In the genomic region with DNA sequence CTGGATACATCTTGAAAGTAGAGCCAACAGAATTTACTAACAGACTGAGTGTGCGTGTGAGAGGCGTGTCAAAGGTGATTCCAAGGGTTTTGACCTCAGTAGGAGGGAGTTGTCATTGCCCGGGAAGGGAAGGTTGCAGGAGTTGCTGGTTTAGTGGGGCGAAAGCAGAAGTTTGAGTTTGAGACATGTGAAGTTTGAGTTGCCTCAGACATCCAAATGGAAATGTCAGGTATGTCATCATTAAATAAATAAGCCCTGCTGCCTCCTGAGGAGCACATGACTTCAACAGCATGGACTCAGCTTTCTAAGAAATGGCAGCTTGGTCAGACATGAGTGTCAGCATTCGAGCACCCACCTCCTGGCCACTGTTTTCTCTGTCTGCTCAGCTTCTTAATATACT, we compare ENCODE assay signal across 22 cellular contexts. TPM values are rescaled to one million over a fixed set of nuclear protein-coding genes. Genes with fewer than 3 reads are reported as not detected.
A peak's percentile ranks its signal among the peaks of the same experiment; 100 is the strongest.
DNase-seq lines count a peak whose midpoint lies in the region; ATAC-seq and TF ChIP-seq lines count a peak whose summit lies in the region.
"Had no signal": no experiment of that assay in that cellular context is flagged by ENCODE, and none has a peak within 500 bp of the region (broad histone marks: within the 10 kb centered on the region; RNA-seq: fewer than 3 reads in every experiment).

No MANE protein-coding gene starts in this region.

- H3K27me3 ChIP-seq in right cardiac atrium (ENCODE audit: control insufficient read depth, insufficient read depth) (no peaks in the 10 kb centered on the region), PC-3 (ENCODE audit: low read length) (no peaks in the 10 kb centered on the region), upper lobe of right lung (no peaks in the 10 kb centered on the region)
- H3K27me3 ChIP-seq: BLaER1, gastroesophageal sphincter had no signal

- H2AFZ ChIP-seq in PC-3 (ENCODE audit: low read length), result peak overlapping the region; percentile 33; the same call in 1 of the 2 replicates

- intact Hi-C loops in right cardiac atrium (cut with DNase I), result no loop called here
- intact Hi-C loops in Right ventricle myocardium inferior (cut with DNase I), result no loop called here
- intact Hi-C loops in PC-3 (cut with micrococcal nuclease), result no loop called here
- intact Hi-C loops in upper lobe of right lung (cut with DNase I), result no loop called here

- no peak overlapping the region for H3K4me3 Mint-ChIP-seq in activated T-cell treated with anti-CD3 and anti-CD28 coated beads, Interleukin-2, amount 50 U/mL, for 4 hours
- H3K4me3 Mint-ChIP-seq: activated naive CD4-positive, alpha-beta T cell treated with anti-CD3 and anti-CD28 coated beads for 36 hours; activated T-cell treated with anti-CD3 and anti-CD28 coated beads, Interleukin-2, amount 50 U/mL, for 24 hours; nephron had no signal

- no peaks in the 10 kb centered on the region for H3F3A ChIP-seq in PC-3 (ENCODE audit: low read length, unreplicated experiment)

- H3K4me1 ChIP-seq in right cardiac atrium (ENCODE audit: control insufficient read depth, insufficient read depth, low read length) (peaks cover 11% of the 10 kb centered on the region), PC-3 (ENCODE audit: insufficient read depth, low read length) (peaks cover 14% of the 10 kb centered on the region), upper lobe of right lung (peaks cover 7% of the 10 kb centered on the region)

- no peaks in the 10 kb centered on the region for H4K20me1 ChIP-seq in PC-3 (ENCODE audit: low read length)
- H4K20me1 ChIP-seq: BLaER1 had no signal

- H3K4me3 ChIP-seq in right cardiac atrium (ENCODE audit: low read length) (no peak overlapping the region), PC-3 (ENCODE audit: low read length) (no peak overlapping the region), upper lobe of right lung (no peak overlapping the region)
- H3K4me3 ChIP-seq: BLaER1, gastroesophageal sphincter had no signal

- H3K36me3 ChIP-seq in PC-3 (ENCODE audit: low read depth, low read length) (no peaks in the 10 kb centered on the region), upper lobe of right lung (no peaks in the 10 kb centered on the region)
- H3K36me3 ChIP-seq: BLaER1, gastroesophageal sphincter had no signal

- peaks cover 6% of the 10 kb centered on the region for H3K9me3 Mint-ChIP-seq in activated T-cell treated with anti-CD3 and anti-CD28 coated beads, Interleukin-2, amount 50 U/mL, for 4 hours
- H3K9me3 Mint-ChIP-seq: activated naive CD4-positive, alpha-beta T cell treated with anti-CD3 and anti-CD28 coated beads for 36 hours; nephron had no signal

- peaks cover 12% of the 10 kb centered on the region for H3K27me3 Mint-ChIP-seq in activated T-cell treated with anti-CD3 and anti-CD28 coated beads, Interleukin-2, amount 50 U/mL, for 4 hours (ENCODE audit: low read depth)

- POLR2A ChIA-PET in PC-3 (lab: Charles Lee; ENCODE audit: unreplicated experiment), result no interaction called here

- no peak overlapping the region for H3K9ac ChIP-seq in PC-3 (ENCODE audit: low read length)
- H3K9ac ChIP-seq: BLaER1 had no signal

- H3K4me1 Mint-ChIP-seq in activated T-cell treated with anti-CD3 and anti-CD28 coated beads, Interleukin-2, amount 50 U/mL, for 4 hours (ENCODE audit: low read depth), result no peaks in the 10 kb centered on the region

- H3K9me2 ChIP-seq in PC-3 (replicated peaks; ENCODE audit: low read length), result no peaks in the 10 kb centered on the region

- DNase-seq in right cardiac atrium, result no peak
- DNase-seq in Right ventricle myocardium inferior (ENCODE audit: missing footprints), result no peak
- DNase-seq in PC-3, result no peak
- peak; percentile 18 for DNase-seq in left lobe of liver (ENCODE audit: low spot score)
- no peak for DNase-seq in upper lobe of right lung
- DNase-seq in activated T-cell treated with anti-CD3 and anti-CD28 coated beads, Interleukin-2, amount 50 U/mL, for 4 hours, result no peak
- no peak for DNase-seq in DMS79 treated with DMSO at 0.1 percent for 48 hours (lab: John Stamatoyannopoulos, UW)
- DNase-seq: ACHN; activated CD4-positive, alpha-beta T cell treated with anti-CD3 and anti-CD28 coated beads for 4 hours; activated CD8-positive, alpha-beta memory T cell treated with anti-CD3 and anti-CD28 coated beads for 24 hours; activated naive CD4-positive, alpha-beta T cell treated with anti-CD3 and anti-CD28 coated beads for 36 hours; amygdala; cortex of kidney; NCI-H1105; substantia nigra had no signal

- no TSS peak for BruUV-seq in PC-3 (replicated peaks; lab: Mats Ljungman, UMichigan)

- no peak overlapping the region for H3K4me2 ChIP-seq in PC-3 (ENCODE audit: low read length)
- H3K4me2 ChIP-seq: BLaER1 had no signal

- no peak for TF ChIP-seq CTCF in PC-3 (conservative IDR thresholded peaks at IDR 0.05; ENCODE audit: low read depth, low read length)
- TF ChIP-seq CTCF in upper lobe of right lung (IDR thresholded peaks at IDR 0.05), result no peak

- no peaks in the 10 kb centered on the region for H3K9me3 ChIP-seq in right cardiac atrium (ENCODE audit: control insufficient read depth, low read length)
- no peaks in the 10 kb centered on the region for H3K9me3 ChIP-seq in PC-3 (ENCODE audit: low read length)
- H3K9me3 ChIP-seq in upper lobe of right lung, result no peaks in the 10 kb centered on the region
- H3K9me3 ChIP-seq: BLaER1, Caco-2, gastroesophageal sphincter had no signal

- WGBS in right cardiac atrium, result 87% methylated on average over 5 of the region's 5 CpGs

- CTCF ChIA-PET in PC-3 (lab: Charles Lee), result no interaction called here

- no peaks in the 10 kb centered on the region for H3K36me3 Mint-ChIP-seq in activated T-cell treated with anti-CD3 and anti-CD28 coated beads, Interleukin-2, amount 50 U/mL, for 4 hours (ENCODE audit: insufficient read depth)

- H3K79me2 ChIP-seq in PC-3 (ENCODE audit: low read length), result no peaks in the 10 kb centered on the region

- ATAC-seq in right cardiac atrium (no peak), Right ventricle myocardium inferior (no peak), PC-3 (peak; percentile 31; the same call in 1 of the 2 replicates), left lobe of liver (no peak), upper lobe of right lung (peak; percentile 63), HG03196 (IDR thresholded peaks at IDR 0.05; ENCODE audit: unreplicated experiment) (no peak)
- ATAC-seq in activated T-cell treated with anti-CD3 and anti-CD28 coated beads, Interleukin-2, amount 50 U/mL, for 4 hours, result no peak
- ATAC-seq: gastroesophageal sphincter, Panc1 had no signal

- H3K27ac ChIP-seq in right cardiac atrium (ENCODE audit: low read length) (peak overlapping the region; percentile 30), PC-3 (ENCODE audit: low read length) (no peak overlapping the region), upper lobe of right lung (peak overlapping the region; percentile 3)
- H3K27ac ChIP-seq: BLaER1 had no signal

RNA-seq across cellular contexts. Expression of gene TGM2, which starts 26.6 kb away (rescaled TPM):
- total RNA-seq in right cardiac atrium (1,000 to 10,000 TPM in 3 of 4 donors, 100 to 1,000 TPM in 1; 963 to 1,731 (median 1,257) TPM), Right ventricle myocardium inferior (581 TPM), PC-3 (2014; rRNA removed) (583 and 773 TPM in 2 replicates), left lobe of liver (193 TPM), upper lobe of right lung (562 TPM)
- 447 TPM for polyA plus RNA-seq in right cardiac atrium
- total RNA-seq in activated T-cell treated with anti-CD3 and anti-CD28 coated beads, Interleukin-2, amount 50 U/mL, for 4 hours, result under 1 TPM; 0.52 to 0.71 (median 0.63) TPM
- total RNA-seq: activated naive CD4-positive, alpha-beta T cell treated with anti-CD3 and anti-CD28 coated beads for 36 hours had no signal

Comparison
In these comparisons a context has a peak if more than half of its experiments do, and no peak if none do; other contexts are left out.
1. ATAC-seq: peak in PC-3 (single experiment) and upper lobe of right lung (single experiment); none in right cardiac atrium (0 of 2), Right ventricle myocardium inferior (single experiment), left lobe of liver (single experiment), activated T-cell treated with anti-CD3 and anti-CD28 coated beads, Interleukin-2, amount 50 U/mL, for 4 hours (0 of 2) and HG03196 (single experiment).
2. RNA of gene TGM2, which starts 26.6 kb away (total RNA-seq): 963 to 1,731 TPM in right cardiac atrium, 583 to 773 TPM in PC-3, 581 TPM in Right ventricle myocardium inferior (single experiment), 562 TPM in upper lobe of right lung (single experiment) and 193 TPM in left lobe of liver (single experiment); 0.52 to 0.71 TPM in activated T-cell treated with anti-CD3 and anti-CD28 coated beads, Interleukin-2, amount 50 U/mL, for 4 hours; every median in the first group is over 100 times any median in the second.